10 cellular contexts compared by ENCODE assay signal in genomic region chr12:77152623-77153193, GRCh38.
DNase-seq lines count a peak whose midpoint lies in the region; ATAC-seq and TF ChIP-seq lines count a peak whose summit lies in the region.
"Had no signal": no experiment of that assay in that cellular context is flagged by ENCODE, and none has a peak within 500 bp of the region (broad histone marks: within the 10 kb centered on the region; RNA-seq: fewer than 3 reads in every experiment).

No MANE protein-coding gene starts in this region.

- no peaks in the 10 kb centered on the region for H3K9me3 ChIP-seq in MM.1S (replicated peaks; ENCODE audit: insufficient read depth, low read length)

- ATAC-seq in activated T-cell treated with anti-CD3 and anti-CD28 coated beads, Interleukin-2, amount 50 U/mL, for 4 hours: no peak
- ATAC-seq in GM21529 (IDR thresholded peaks at IDR 0.05; ENCODE audit: unreplicated experiment): no peak

- no peak overlapping the region for H3K27ac Mint-ChIP-seq in neural crest cell (ENCODE audit: unreplicated experiment)
- H3K27ac Mint-ChIP-seq in CD14-positive monocyte: no peak overlapping the region
- H3K27ac Mint-ChIP-seq: activated T-cell treated with anti-CD3 and anti-CD28 coated beads, Interleukin-2, amount 50 U/mL, for 24 hours had no signal

- H3K9me2 ChIP-seq in MM.1S (replicated peaks; ENCODE audit: insufficient read depth, low read length): no peaks in the 10 kb centered on the region

- H3K27me3 ChIP-seq in MM.1S (replicated peaks; ENCODE audit: insufficient read depth, low read length) (no peaks in the 10 kb centered on the region), dorsolateral prefrontal cortex (no peaks in the 10 kb centered on the region)

- DNase-seq in EH (ENCODE audit: low read depth) (peak; percentile 52), MM.1S (no peak), dorsolateral prefrontal cortex (no peak), neural crest cell (ENCODE audit: low read depth, low spot score) (no peak), NCI-H146 (lab: John Stamatoyannopoulos, UW) (no peak), CD14-positive monocyte (ENCODE audit: low spot score) (no peak)
- no peak for DNase-seq in activated T-cell treated with anti-CD3 and anti-CD28 coated beads, Interleukin-2, amount 50 U/mL, for 4 hours
- DNase-seq: activated T-cell treated with anti-CD3 and anti-CD28 coated beads, Interleukin-2, amount 50 U/mL, for 24 hours; right cardiac atrium had no signal

- H3K9ac ChIP-seq in MM.1S (ENCODE audit: low read length): no peak overlapping the region

- peak; percentile 41 for TF ChIP-seq CTCF in MM.1S (IDR thresholded peaks at IDR 0.05; ENCODE audit: low read length)
- peak in 53 of 56 donors; percentile 23 to 70 (median 50) for TF ChIP-seq CTCF in dorsolateral prefrontal cortex (IDR thresholded peaks at IDR 0.05 in 54 of 56, conservative IDR thresholded peaks at IDR 0.05 in 2 of 56; ENCODE audit: low read depth in 1 of 56, partially characterized antibody in 56 of 56)
- peak; percentile 67 for TF ChIP-seq CTCF in neural crest cell (conservative IDR thresholded peaks at IDR 0.05)
- TF ChIP-seq CTCF in CD14-positive monocyte (IDR thresholded peaks at IDR 0.05): no peak

- H3K27me3 Mint-ChIP-seq in neural crest cell (ENCODE audit: low read depth) (peaks cover 3% of the 10 kb centered on the region), CD14-positive monocyte (ENCODE audit: low read depth in 3 of 3) (peaks cover 0 to 2% (median 1%) of the 10 kb centered on the region in 3 donors)
- no peaks in the 10 kb centered on the region for H3K27me3 Mint-ChIP-seq in activated T-cell treated with anti-CD3 and anti-CD28 coated beads, Interleukin-2, amount 50 U/mL, for 4 hours (ENCODE audit: low read depth)
- H3K27me3 Mint-ChIP-seq: activated T-cell treated with anti-CD3 and anti-CD28 coated beads, Interleukin-2, amount 50 U/mL, for 24 hours had no signal

- no peaks in the 10 kb centered on the region for H3F3A ChIP-seq in MM.1S (ENCODE audit: insufficient read depth, low read length)

- H4K20me1 ChIP-seq in MM.1S (ENCODE audit: insufficient read depth, low read length): no peaks in the 10 kb centered on the region

- no peak overlapping the region for H2AFZ ChIP-seq in MM.1S (ENCODE audit: low read length)

- peaks cover 6% of the 10 kb centered on the region for H3K4me1 Mint-ChIP-seq in neural crest cell
- H3K4me1 Mint-ChIP-seq in activated T-cell treated with anti-CD3 and anti-CD28 coated beads, Interleukin-2, amount 50 U/mL, for 4 hours (ENCODE audit: low read depth): no peaks in the 10 kb centered on the region
- H3K4me1 Mint-ChIP-seq in CD14-positive monocyte: no peaks in the 10 kb centered on the region

- H3K4me3 ChIP-seq in MM.1S (ENCODE audit: low read length) (no peak overlapping the region), dorsolateral prefrontal cortex (no peak overlapping the region)

- intact Hi-C loops in dorsolateral prefrontal cortex (cut with DNase I): loop anchor here in 1 of 2 donors (10.0 kb wide), 1 partner anchor 532 kb away; no protein-coding TSS in a partner anchor
- intact Hi-C loops in CD14-positive monocyte (cut with micrococcal nuclease): no loop called here

- no peaks in the 10 kb centered on the region for H3K4me1 ChIP-seq in MM.1S (ENCODE audit: low read length)

- no peak overlapping the region for H3K4me2 ChIP-seq in MM.1S (ENCODE audit: low read depth, low read length)

- no peaks in the 10 kb centered on the region for H3K9me3 Mint-ChIP-seq in neural crest cell
- H3K9me3 Mint-ChIP-seq in activated T-cell treated with anti-CD3 and anti-CD28 coated beads, Interleukin-2, amount 50 U/mL, for 4 hours: no peaks in the 10 kb centered on the region
- H3K9me3 Mint-ChIP-seq in CD14-positive monocyte: no peaks in the 10 kb centered on the region
- H3K9me3 Mint-ChIP-seq: activated T-cell treated with anti-CD3 and anti-CD28 coated beads, Interleukin-2, amount 50 U/mL, for 24 hours had no signal

- no peaks in the 10 kb centered on the region for H3K79me2 ChIP-seq in MM.1S (ENCODE audit: low read length)

- no peak overlapping the region for H3K27ac ChIP-seq in MM.1S (ENCODE audit: low read length)
- H3K27ac ChIP-seq in dorsolateral prefrontal cortex: no peak overlapping the region

- no peaks in the 10 kb centered on the region for H3K36me3 Mint-ChIP-seq in neural crest cell (ENCODE audit: low read depth)
- no peaks in the 10 kb centered on the region for H3K36me3 Mint-ChIP-seq in activated T-cell treated with anti-CD3 and anti-CD28 coated beads, Interleukin-2, amount 50 U/mL, for 4 hours (ENCODE audit: insufficient read depth)
- no peaks in the 10 kb centered on the region for H3K36me3 Mint-ChIP-seq in CD14-positive monocyte

- H3K4me3 Mint-ChIP-seq in neural crest cell (no peak overlapping the region), CD14-positive monocyte (no peak overlapping the region)
- H3K4me3 Mint-ChIP-seq in activated T-cell treated with anti-CD3 and anti-CD28 coated beads, Interleukin-2, amount 50 U/mL, for 4 hours: no peak overlapping the region
- H3K4me3 Mint-ChIP-seq: activated T-cell treated with anti-CD3 and anti-CD28 coated beads, Interleukin-2, amount 50 U/mL, for 24 hours had no signal

- H3K36me3 ChIP-seq in MM.1S (replicated peaks; ENCODE audit: insufficient read depth, low read length): no peaks in the 10 kb centered on the region
